ENCODE assay signal across 20 cellular contexts in the genomic region with DNA sequence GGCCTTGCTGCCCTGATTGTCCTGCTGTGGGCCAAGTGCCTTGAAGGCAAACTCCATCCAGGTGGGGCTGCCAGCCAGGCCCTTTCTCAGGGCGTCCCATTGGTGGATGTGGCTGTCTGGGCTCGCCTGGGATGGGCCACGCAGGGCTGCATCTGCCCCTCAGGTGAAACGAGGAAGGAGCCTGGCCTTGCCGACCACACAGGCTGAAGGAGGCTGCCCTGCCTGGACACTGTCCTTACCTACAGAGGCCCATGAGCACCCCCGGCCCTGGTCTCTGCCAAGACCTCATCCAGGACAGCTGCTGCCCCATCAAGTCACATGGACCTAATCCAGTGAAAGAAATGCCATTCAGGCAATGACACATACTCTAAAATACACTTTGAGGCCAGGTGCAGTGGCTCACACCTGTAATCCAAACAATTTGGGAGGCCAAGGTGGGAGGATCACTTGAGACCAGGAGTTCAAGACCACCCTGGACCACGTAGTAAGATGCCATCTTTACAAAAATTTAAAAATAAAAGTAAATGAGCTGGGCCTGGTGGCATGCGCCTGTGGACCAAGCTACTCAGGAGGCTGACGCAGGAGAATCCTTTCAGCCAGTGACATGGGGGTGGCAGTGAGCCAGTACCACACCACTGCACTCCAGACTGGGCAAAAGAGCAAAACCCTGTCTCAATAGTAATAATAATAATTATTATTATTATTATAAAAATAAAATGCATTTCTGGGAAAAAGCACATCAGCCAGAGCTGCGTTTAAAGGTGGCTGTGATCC. TPM values are rescaled to one million over a fixed set of nuclear protein-coding genes. Genes with fewer than 3 reads are reported as not detected.
DNase-seq lines count a peak whose midpoint lies in the region; ATAC-seq, FAIRE-seq and TF ChIP-seq lines count a peak whose summit lies in the region.
"Had no signal": no experiment of that assay in that cellular context is flagged by ENCODE, and none has a peak within 500 bp of the region (broad histone marks: within the 10 kb centered on the region; RNA-seq: fewer than 3 reads in every experiment).

No MANE protein-coding gene starts in this region.

- H3K9ac ChIP-seq in HepG2 (ENCODE audit: insufficient read depth, low read depth, low read length) = no peak overlapping the region

- peaks cover 5% of the 10 kb centered on the region for H3K9me3 Mint-ChIP-seq in WTC11
- H3K9me3 Mint-ChIP-seq in T-helper 2 cell treated with Interferon-gamma antibody and Interleukin-4, amounts not matched to agents 5 μg/mL and 100 μg/mL, for 36 hours = no peaks in the 10 kb centered on the region
- H3K9me3 Mint-ChIP-seq: CD4-positive, alpha-beta memory T cell had no signal

- no peak for TF ChIP-seq POLR2A in HepG2 (IDR thresholded peaks at IDR 0.05; ENCODE audit: insufficient read depth in 1 of 2, low read depth in 2 of 2, low read length in 2 of 2)

- no TSS peak for BruUV-seq in HepG2 (replicated peaks; lab: Mats Ljungman, UMichigan)

- no peak overlapping the region for H3K27ac Mint-ChIP-seq in WTC11
- no peak overlapping the region for H3K27ac Mint-ChIP-seq in T-helper 2 cell treated with Interferon-gamma antibody and Interleukin-4, amounts not matched to agents 5 μg/mL and 100 μg/mL, for 36 hours
- H3K27ac Mint-ChIP-seq: CD4-positive, alpha-beta memory T cell had no signal

- intact Hi-C loops in HepG2 (cut with micrococcal nuclease; ENCODE audit: unreplicated experiment) = no loop called here

- TF ChIP-seq EP300 in HepG2 (IDR thresholded peaks at IDR 0.05; ENCODE audit: low read depth in 2 of 2, low read length in 2 of 2) (no peak), HepG2 (CRISPR knock-in tag; IDR thresholded peaks at IDR 0.05; ENCODE audit: borderline replicate concordance) (no peak)

- no peak overlapping the region for H3K4me3 Mint-ChIP-seq in WTC11
- no peak overlapping the region for H3K4me3 Mint-ChIP-seq in T-helper 2 cell treated with Interferon-gamma antibody and Interleukin-4, amounts not matched to agents 5 μg/mL and 100 μg/mL, for 36 hours
- H3K4me3 Mint-ChIP-seq: CD4-positive, alpha-beta memory T cell had no signal

- no peaks in the 10 kb centered on the region for H4K20me1 ChIP-seq in HepG2 (ENCODE audit: insufficient read depth, low read length)

- CTCF ChIA-PET in HEK293 (lab: Yijun Ruan, JAX) (interaction anchor here (0.8 kb wide), 1 partner anchor 15 kb away, joined by 3 read pairs; no protein-coding TSS in a partner anchor), WTC11 (lab: Charles Lee) (no interaction called here), HepG2 (lab: Yijun Ruan, JAX; ENCODE audit: low intra/inter-chr PET ratio, low total read pairs) (no interaction called here)

- H2AFZ ChIP-seq in HepG2 (ENCODE audit: low read length) = no peak overlapping the region

- TF ChIP-seq CTCF in HEK293 (tag by site-specific recombination; IDR thresholded peaks at IDR 0.05) (no peak), WTC11 (IDR thresholded peaks at IDR 0.05) (no peak), HepG2 (CRISPR knock-in tag; IDR thresholded peaks at IDR 0.05) (no peak)

- H3K4me1 ChIP-seq in HEK293 (ENCODE audit: control insufficient read depth, insufficient read depth, low read length) (no peaks in the 10 kb centered on the region), HepG2 (ENCODE audit: insufficient read depth, low read length) (no peaks in the 10 kb centered on the region)
- H3K4me1 ChIP-seq: SJSA1 had no signal

- in situ Hi-C loops in HepG2 (cut with HindIII; ENCODE audit: extremely low pct_ligation_motif_present, low pct_unique_long_range_greater_than_20kb) = no loop called here

- no peaks in the 10 kb centered on the region for H3K27me3 ChIP-seq in HepG2 (ENCODE audit: control insufficient read depth in 1 of 2, insufficient read depth in 2 of 2, low read length in 2 of 2)
- H3K27me3 ChIP-seq: SJSA1 had no signal

- DNase-seq in DMS53 (lab: John Stamatoyannopoulos, UW) (peak; percentile 72), DMS53 treated with DMSO at 0.1 percent for 48 hours (lab: John Stamatoyannopoulos, UW; ENCODE audit: unreplicated experiment) (no peak), WTC11 (ENCODE audit: low spot score) (no peak), HepG2 (ENCODE audit: low spot score) (no peak), cerebellar cortex (ENCODE audit: low spot score) (no peak)
- no peak for DNase-seq in T-helper 2 cell treated with Interferon-gamma antibody and Interleukin-4, amounts not matched to agents 5 μg/mL and 100 μg/mL, for 36 hours (ENCODE audit: low spot score)
- DNase-seq: 8988T; CD4-positive, alpha-beta memory T cell; Karpas-422; MM.1S; NCI-H1105; NCI-H1694; NCI-H345; NCI-H526; NK-92 treated with Interleukin-12 subunit alpha and Interleukin-12 subunit beta, amount 100 ng/mL, for 24 hours; RPMI8226 had no signal

- H3K4me3 ChIP-seq in HEK293 (ENCODE audit: low read depth, low read length) = no peak overlapping the region
- H3K4me3 ChIP-seq in HepG2 (replicated peaks in 1 of 3; ENCODE audit: insufficient read depth in 1 of 3, low read depth in 2 of 3, low read length in 3 of 3) = no peak overlapping the region
- H3K4me3 ChIP-seq: SJSA1 had no signal

- no peak overlapping the region for H3K4me2 ChIP-seq in HepG2 (ENCODE audit: low read depth, low read length)

- no peaks in the 10 kb centered on the region for H3K36me3 Mint-ChIP-seq in WTC11
- no peaks in the 10 kb centered on the region for H3K36me3 Mint-ChIP-seq in T-helper 2 cell treated with Interferon-gamma antibody and Interleukin-4, amounts not matched to agents 5 μg/mL and 100 μg/mL, for 36 hours (ENCODE audit: low read depth)
- H3K36me3 Mint-ChIP-seq: CD4-positive, alpha-beta memory T cell had no signal

- peak; percentile 46; the same call in 1 of the 2 replicates for ATAC-seq in WTC11
- peak; percentile 44 for ATAC-seq in HepG2
- no peak for ATAC-seq in HG02973 (IDR thresholded peaks at IDR 0.05; ENCODE audit: unreplicated experiment)

- no peaks in the 10 kb centered on the region for H3K4me1 Mint-ChIP-seq in WTC11
- H3K4me1 Mint-ChIP-seq in T-helper 2 cell treated with Interferon-gamma antibody and Interleukin-4, amounts not matched to agents 5 μg/mL and 100 μg/mL, for 36 hours (ENCODE audit: low read depth) = no peaks in the 10 kb centered on the region

- no peak for FAIRE-seq in HepG2 (lab: Jason Lieb, UNC)
- FAIRE-seq: H54 had no signal

- no peaks in the 10 kb centered on the region for H3K36me3 ChIP-seq in HEK293 (ENCODE audit: control insufficient read depth in 2 of 2, insufficient read depth in 1 of 2, low read length in 2 of 2)
- H3K36me3 ChIP-seq in HepG2 (replicated peaks in 1 of 2; ENCODE audit: control insufficient read depth in 1 of 2, insufficient read depth in 2 of 2, low read length in 2 of 2) = no peaks in the 10 kb centered on the region
- H3K36me3 ChIP-seq: SJSA1 had no signal

- POLR2A ChIA-PET in HEK293 (lab: Yijun Ruan, JAX) (no interaction called here), WTC11 (lab: Charles Lee) (no interaction called here), HepG2 (lab: Yijun Ruan, JAX) (no interaction called here)

- H3K27ac ChIP-seq in HEK293 (ENCODE audit: extremely low read depth, low read depth, low read length) (no peak overlapping the region), HepG2 (ENCODE audit: extremely low read length, insufficient read depth, low read length) (no peak overlapping the region)
- H3K27ac ChIP-seq: SJSA1 had no signal

- no peaks in the 10 kb centered on the region for H3K9me3 ChIP-seq in HEK293 (ENCODE audit: control insufficient read depth, insufficient read depth, low read depth, low read length)
- no peaks in the 10 kb centered on the region; the same call in 1 of the 2 replicates for H3K9me3 ChIP-seq in HepG2 (ENCODE audit: low read length)
- H3K9me3 ChIP-seq: SJSA1 had no signal

- H3K27me3 Mint-ChIP-seq in WTC11 (ENCODE audit: low read depth) = no peaks in the 10 kb centered on the region
- no peaks in the 10 kb centered on the region for H3K27me3 Mint-ChIP-seq in T-helper 2 cell treated with Interferon-gamma antibody and Interleukin-4, amounts not matched to agents 5 μg/mL and 100 μg/mL, for 36 hours (ENCODE audit: low read depth)
- H3K27me3 Mint-ChIP-seq: CD4-positive, alpha-beta memory T cell had no signal

- WGBS in HepG2 (ENCODE audit: low lambda C conversion rate) = 67% methylated on average over 5 of the region's 10 CpGs

- no peaks in the 10 kb centered on the region for H3K79me2 ChIP-seq in HepG2 (ENCODE audit: insufficient read depth, low read length)

- no peak for TF ChIP-seq RAD21 in HepG2 (CRISPR knock-in tag; IDR thresholded peaks at IDR 0.05)

RNA-seq across cellular contexts. Expression of a gene that starts 33.9 kb away (rescaled TPM):
- total RNA-seq in WTC11 (2021) (1.3 to 1.6 TPM (median 1.6 TPM) in 3 replicates), HepG2 (2016; rRNA removed; fragmentation: Illumina TruSeq; extraction: Trizol) (0.21 and 0.42 TPM in 2 replicates)
- total RNA-seq in HepG2 (2016; cell fraction: cytosol; rRNA removed; fragmentation: Illumina TruSeq; extraction: Trizol; ENCODE audit: low read depth) = 0.30 and 0.53 TPM in 2 replicates
- total RNA-seq in HepG2 (2016; cell fraction: insoluble cytoplasmic fraction; rRNA removed; fragmentation: Illumina TruSeq; extraction: Trizol) = 0.25 and 0.39 TPM in 2 replicates
- 0.21 and 0.28 TPM in 2 replicates for total RNA-seq in HepG2 (2016; cell fraction: membrane; rRNA removed; fragmentation: Illumina TruSeq; extraction: Trizol)
- total RNA-seq in HepG2 (2016; cell fraction: nucleus; rRNA removed; fragmentation: Illumina TruSeq; extraction: Trizol) = 0.69 and 0.87 TPM in 2 replicates
- 1.5 and 1.9 TPM in 2 replicates for polyA plus RNA-seq in HepG2 (2011; rRNA removed)
- polyA plus RNA-seq in HepG2 (2011; cell fraction: cytosol; rRNA removed) = 0.77 and 1.1 TPM in 2 replicates
- polyA plus RNA-seq in HepG2 (2011; cell fraction: nucleus; rRNA removed) = 17.1 and 19.3 TPM in 2 replicates
- 3.1 and 3.5 TPM in 2 replicates for polyA plus RNA-seq in HepG2 (2012)
- 0.14 and 0.20 TPM in 2 replicates for polyA plus RNA-seq in HepG2 (2016; cell fraction: cytosol; fragmentation: Illumina TruSeq; extraction: Trizol; ENCODE audit: low read depth)
- polyA plus RNA-seq in HepG2 (2016; cell fraction: insoluble cytoplasmic fraction; fragmentation: Illumina TruSeq; extraction: Trizol; ENCODE audit: low read depth) = 0.43 and 0.47 TPM in 2 replicates
- 0.27 and 0.30 TPM in 2 replicates for polyA plus RNA-seq in HepG2 (2016; cell fraction: membrane; fragmentation: Illumina TruSeq; extraction: Trizol; ENCODE audit: low read depth)
- polyA plus RNA-seq in HepG2 (2016; cell fraction: nucleus; fragmentation: Illumina TruSeq; extraction: Trizol; ENCODE audit: insufficient read depth, low read depth) = 3.4 and 3.5 TPM in 2 replicates
- polyA minus RNA-seq in HepG2 (2011; rRNA and poly(A)+ RNA removed; ENCODE audit: low replicate concordance) = 1.2 and 1.9 TPM in 2 replicates
- 0.49 and 1.6 TPM in 2 replicates for polyA minus RNA-seq in HepG2 (2011; cell fraction: cytosol; rRNA and poly(A)+ RNA removed)
- polyA minus RNA-seq in HepG2 (2011; cell fraction: nucleus; rRNA and poly(A)+ RNA removed) = 2.7 and 2.9 TPM in 2 replicates

RNA-seq across cellular contexts. Expression of a gene that starts 35.3 kb away (rescaled TPM):
- 70.1 to 79.4 TPM (median 74.8 TPM) in 3 replicates for total RNA-seq in WTC11 (2021)
- total RNA-seq in HepG2 (2016; rRNA removed; fragmentation: Illumina TruSeq; extraction: Trizol) = 48.9 and 54.0 TPM in 2 replicates
- 48.5 and 55.5 TPM in 2 replicates for total RNA-seq in HepG2 (2016; cell fraction: cytosol; rRNA removed; fragmentation: Illumina TruSeq; extraction: Trizol; ENCODE audit: low read depth)
- 53.0 and 54.1 TPM in 2 replicates for total RNA-seq in HepG2 (2016; cell fraction: insoluble cytoplasmic fraction; rRNA removed; fragmentation: Illumina TruSeq; extraction: Trizol)
- 49.2 and 61.1 TPM in 2 replicates for total RNA-seq in HepG2 (2016; cell fraction: membrane; rRNA removed; fragmentation: Illumina TruSeq; extraction: Trizol)
- total RNA-seq in HepG2 (2016; cell fraction: nucleus; rRNA removed; fragmentation: Illumina TruSeq; extraction: Trizol) = 19.0 and 19.6 TPM in 2 replicates
- 20.9 and 23.4 TPM in 2 replicates for polyA plus RNA-seq in HepG2 (2011; rRNA removed)
- polyA plus RNA-seq in HepG2 (2011; cell fraction: cytosol; rRNA removed) = 18.5 and 46.9 TPM in 2 replicates
- 23.0 and 28.2 TPM in 2 replicates for polyA plus RNA-seq in HepG2 (2011; cell fraction: nucleus; rRNA removed)
- polyA plus RNA-seq in HepG2 (2012) = 15.6 and 26.9 TPM in 2 replicates
- 54.8 and 61.0 TPM in 2 replicates for polyA plus RNA-seq in HepG2 (2016; cell fraction: cytosol; fragmentation: Illumina TruSeq; extraction: Trizol; ENCODE audit: low read depth)
- polyA plus RNA-seq in HepG2 (2016; cell fraction: insoluble cytoplasmic fraction; fragmentation: Illumina TruSeq; extraction: Trizol; ENCODE audit: low read depth) = 43.5 and 50.2 TPM in 2 replicates
- polyA plus RNA-seq in HepG2 (2016; cell fraction: membrane; fragmentation: Illumina TruSeq; extraction: Trizol; ENCODE audit: low read depth) = 42.3 and 46.2 TPM in 2 replicates
- polyA plus RNA-seq in HepG2 (2016; cell fraction: nucleus; fragmentation: Illumina TruSeq; extraction: Trizol; ENCODE audit: insufficient read depth, low read depth) = 35.6 and 38.1 TPM in 2 replicates
- polyA minus RNA-seq in HepG2 (2011; rRNA and poly(A)+ RNA removed; ENCODE audit: low replicate concordance) = 6.4 and 7.1 TPM in 2 replicates
- 8.6 and 11.1 TPM in 2 replicates for polyA minus RNA-seq in HepG2 (2011; cell fraction: cytosol; rRNA and poly(A)+ RNA removed)
- 2.1 and 2.2 TPM in 2 replicates for polyA minus RNA-seq in HepG2 (2011; cell fraction: nucleus; rRNA and poly(A)+ RNA removed)

RNA-seq across cellular contexts. Expression of a gene that starts 57.2 kb away (rescaled TPM):
- total RNA-seq in WTC11 (2021) = 61.6 to 63.7 TPM (median 61.9 TPM) in 3 replicates
- 38.3 and 44.3 TPM in 2 replicates for total RNA-seq in HepG2 (2016; rRNA removed; fragmentation: Illumina TruSeq; extraction: Trizol)
- total RNA-seq in HepG2 (2016; cell fraction: cytosol; rRNA removed; fragmentation: Illumina TruSeq; extraction: Trizol; ENCODE audit: low read depth) = 35.6 and 45.0 TPM in 2 replicates
- total RNA-seq in HepG2 (2016; cell fraction: insoluble cytoplasmic fraction; rRNA removed; fragmentation: Illumina TruSeq; extraction: Trizol) = 31.9 and 43.2 TPM in 2 replicates
- 88.7 and 95.2 TPM in 2 replicates for total RNA-seq in HepG2 (2016; cell fraction: membrane; rRNA removed; fragmentation: Illumina TruSeq; extraction: Trizol)
- 47.8 and 56.5 TPM in 2 replicates for total RNA-seq in HepG2 (2016; cell fraction: nucleus; rRNA removed; fragmentation: Illumina TruSeq; extraction: Trizol)
- polyA plus RNA-seq in HepG2 (2011; rRNA removed) = 183 and 271 TPM in 2 replicates
- 147 and 184 TPM in 2 replicates for polyA plus RNA-seq in HepG2 (2011; cell fraction: cytosol; rRNA removed)
- 1,153 and 1,227 TPM in 2 replicates for polyA plus RNA-seq in HepG2 (2011; cell fraction: nucleus; rRNA removed)
- polyA plus RNA-seq in HepG2 (2012) = 143 and 184 TPM in 2 replicates
- polyA plus RNA-seq in HepG2 (2016; cell fraction: cytosol; fragmentation: Illumina TruSeq; extraction: Trizol; ENCODE audit: low read depth) = 80.1 and 97.0 TPM in 2 replicates
- polyA plus RNA-seq in HepG2 (2016; cell fraction: insoluble cytoplasmic fraction; fragmentation: Illumina TruSeq; extraction: Trizol; ENCODE audit: low read depth) = 62.3 and 80.0 TPM in 2 replicates
- 159 and 160 TPM in 2 replicates for polyA plus RNA-seq in HepG2 (2016; cell fraction: membrane; fragmentation: Illumina TruSeq; extraction: Trizol; ENCODE audit: low read depth)
- polyA plus RNA-seq in HepG2 (2016; cell fraction: nucleus; fragmentation: Illumina TruSeq; extraction: Trizol; ENCODE audit: insufficient read depth, low read depth) = 179 and 193 TPM in 2 replicates
- 64.9 and 155 TPM in 2 replicates for polyA minus RNA-seq in HepG2 (2011; rRNA and poly(A)+ RNA removed; ENCODE audit: low replicate concordance)
- 76.5 and 105 TPM in 2 replicates for polyA minus RNA-seq in HepG2 (2011; cell fraction: cytosol; rRNA and poly(A)+ RNA removed)
- 147 and 159 TPM in 2 replicates for polyA minus RNA-seq in HepG2 (2011; cell fraction: nucleus; rRNA and poly(A)+ RNA removed)
